ENCODE assay signal across 8 cellular contexts in the genomic region with DNA sequence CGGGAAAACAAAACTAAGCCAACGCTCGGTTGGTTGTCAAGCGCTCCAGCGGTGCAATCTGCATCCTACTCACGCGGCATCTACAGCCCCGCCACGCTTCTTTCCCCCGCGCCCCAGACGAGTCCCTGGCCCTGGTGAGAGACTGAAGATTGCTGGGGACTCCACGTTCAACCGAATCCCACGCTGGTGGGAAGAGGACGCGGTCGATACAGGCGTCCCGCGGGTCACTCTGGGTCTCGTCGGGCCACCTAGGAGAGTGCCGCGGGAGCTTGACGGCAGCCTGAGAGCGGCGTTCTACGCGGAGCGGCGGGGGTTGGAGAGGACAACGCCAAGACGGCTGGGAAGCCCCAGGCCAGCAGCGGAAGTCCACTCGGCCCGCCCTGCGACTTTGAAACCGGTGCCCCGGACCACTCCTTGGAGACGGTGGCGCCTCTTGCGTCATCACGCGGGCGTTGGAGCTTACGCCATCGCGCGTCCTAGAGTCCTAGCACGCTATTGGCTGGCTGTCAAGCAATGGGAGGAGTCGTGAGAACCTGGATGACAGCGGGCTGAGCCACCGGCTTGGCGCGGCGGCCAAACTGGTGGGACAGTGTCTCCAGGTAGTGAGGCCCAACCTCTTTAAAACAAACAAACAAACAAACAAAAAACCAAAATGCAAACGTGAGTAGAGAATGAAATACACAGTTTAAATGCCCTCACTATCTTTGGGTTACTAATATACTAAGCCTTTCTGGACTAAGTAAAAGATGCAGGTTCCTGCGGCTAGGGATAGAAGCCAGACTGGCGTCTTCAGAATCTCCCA. TPM values are rescaled to one million over a fixed set of nuclear protein-coding genes. Genes with fewer than 3 reads are reported as not detected.
DNase-seq lines count a peak whose midpoint lies in the region; ATAC-seq, FAIRE-seq and TF ChIP-seq lines count a peak whose summit lies in the region.

A gene (minus strand): TSS at position 367 of the 802 bp plus-strand sequence. CDS start 436 bp downstream, outside the sequence.

- H3K4me1 ChIP-seq in OCI-LY3 (ENCODE audit: low read length), result peaks cover 14% of the 10 kb centered on the region
- H3K4me1 ChIP-seq in endothelial cell of umbilical vein (ENCODE audit: control insufficient read depth, extremely low read depth, insufficient read depth, low read length), result peaks cover 26% of the 10 kb centered on the region

- dilution Hi-C loops in endothelial cell of umbilical vein (cut with MboI; ENCODE audit: extremely low pct_ligation_motif_present, low sequenced_read_pairs), result no loop called here

- peak within 1 kb of the TSS; percentile 90 for H3K9ac ChIP-seq in OCI-LY3 (ENCODE audit: low read length)
- peak within 1 kb of the TSS; percentile 96 for H3K9ac ChIP-seq in endothelial cell of umbilical vein (replicated peaks; ENCODE audit: extremely low read depth, insufficient read depth, low read length)

- H3K4me3 ChIP-seq in OCI-LY3 (ENCODE audit: low read length), result peak within 1 kb of the TSS; percentile 92
- H3K4me3 ChIP-seq in endothelial cell of umbilical vein (replicated peaks in 1 of 3; ENCODE audit: insufficient read depth in 1 of 3, low read depth in 1 of 3, low read length in 3 of 3), result peak within 1 kb of the TSS; percentile 86 to 97 (median 88)

- TF ChIP-seq CTCF in OCI-LY3 (IDR thresholded peaks at IDR 0.05; ENCODE audit: low read depth, low read length) (no peak), endothelial cell of umbilical vein (IDR thresholded peaks at IDR 0.05; ENCODE audit: extremely low read depth in 1 of 2, insufficient read depth in 1 of 2, low read depth in 1 of 2, low read length in 2 of 2) (no peak)

- H4K20me1 ChIP-seq in OCI-LY3 (ENCODE audit: insufficient read depth, low read length), result no peaks in the 10 kb centered on the region
- H4K20me1 ChIP-seq in endothelial cell of umbilical vein (replicated peaks; ENCODE audit: control insufficient read depth, extremely low read depth, insufficient read depth, low read length), result no peaks in the 10 kb centered on the region

- BruUV-seq in endothelial cell of umbilical vein (replicated peaks; lab: Mats Ljungman, UMichigan), result TSS peak; percentile 75

- H3K9me1 ChIP-seq in endothelial cell of umbilical vein (replicated peaks; ENCODE audit: control insufficient read depth, extremely low read depth, insufficient read depth, low read length), result no peaks in the 10 kb centered on the region

- H3K27ac ChIP-seq in OCI-LY3 (ENCODE audit: low read length), result peak within 1 kb of the TSS; percentile 73
- peak within 1 kb of the TSS; percentile 89 for H3K27ac ChIP-seq in endothelial cell of umbilical vein (ENCODE audit: insufficient read depth, low read depth, low read length)

- CTCF ChIA-PET in endothelial cell of umbilical vein (lab: Charles Lee), result interaction anchor here (0.7 to 1.4 kb wide), 5 partner anchors 10 to 713 kb away, joined by 3 to 5 read pairs (median 3); no protein-coding TSS in a partner anchor

- H2AFZ ChIP-seq in OCI-LY3 (ENCODE audit: low read depth, low read length) (peak within 1 kb of the TSS; percentile 82), endothelial cell of umbilical vein (ENCODE audit: low read depth, low read length) (peak within 1 kb of the TSS; percentile 94)

- H3K36me3 ChIP-seq in OCI-LY3 (replicated peaks; ENCODE audit: low read depth, low read length) (peaks cover 13% of the 10 kb centered on the region), endothelial cell of umbilical vein (ENCODE audit: control insufficient read depth in 2 of 2, extremely low read depth in 1 of 2, insufficient read depth in 2 of 2, low read length in 2 of 2) (no peaks in the 10 kb centered on the region)

- peak; percentile 64 for TF ChIP-seq POLR2A in endothelial cell of umbilical vein (IDR thresholded peaks at IDR 0.05; ENCODE audit: low read depth, low read length)

- intact Hi-C loops in endothelial cell of umbilical vein (cut with micrococcal nuclease), result loop anchor here (1.0 to 10.0 kb wide), 8 partner anchors 143 to 1031 kb away; a partner anchor contains a TSS

- no peaks in the 10 kb centered on the region for H3K9me3 ChIP-seq in OCI-LY3 (ENCODE audit: insufficient read depth, low read length)
- no peaks in the 10 kb centered on the region for H3K9me3 ChIP-seq in endothelial cell of umbilical vein (replicated peaks; ENCODE audit: control insufficient read depth, insufficient read depth, low read length)

- FAIRE-seq in endothelial cell of umbilical vein (lab: Jason Lieb, UNC), result peak; percentile 76

- peaks cover 46% of the 10 kb centered on the region for H3K79me2 ChIP-seq in OCI-LY3 (ENCODE audit: low read length)
- H3K79me2 ChIP-seq in endothelial cell of umbilical vein (ENCODE audit: control insufficient read depth, insufficient read depth, low read length), result peaks cover 41% of the 10 kb centered on the region

- peak within 1 kb of the TSS; percentile 90 for H3K4me2 ChIP-seq in OCI-LY3 (ENCODE audit: low read length)
- H3K4me2 ChIP-seq in endothelial cell of umbilical vein (ENCODE audit: insufficient read depth, low read length), result peak within 1 kb of the TSS; percentile 98

- peak; percentile 95 for ATAC-seq in GM21515 (IDR thresholded peaks at IDR 0.05; ENCODE audit: unreplicated experiment)

- DNase-seq in D341Med (ENCODE audit: low spot score), result peak; percentile 95
- peak; percentile 57 for DNase-seq in HuH-7 (ENCODE audit: low spot score)
- DNase-seq in activated CD8-positive, alpha-beta memory T cell treated with anti-CD3 and anti-CD28 coated beads, Interleukin-2, amount 50 U/mL, for 48 hours, result peak; percentile 97
- DNase-seq in endothelial cell of umbilical vein (ENCODE audit: low read depth, low spot score), result peak; percentile 99
- DNase-seq in midbrain (lab: John Stamatoyannopoulos, UW), result peak; percentile 97
- DNase-seq in stimulated activated CD8-positive, alpha-beta memory T cell treated with anti-CD3 and anti-CD28 coated beads, Interleukin-2, amount 100 ng/mL, for 1 hour (ENCODE audit: low read depth in 2 of 2), result peak; percentile 90 to 93

- no peaks in the 10 kb centered on the region for H3K27me3 ChIP-seq in OCI-LY3 (ENCODE audit: low read depth, low read length)
- no peaks in the 10 kb centered on the region for H3K27me3 ChIP-seq in endothelial cell of umbilical vein (ENCODE audit: control insufficient read depth in 2 of 2, insufficient read depth in 2 of 2, low read length in 2 of 2)

- POLR2A ChIA-PET in endothelial cell of umbilical vein (lab: Charles Lee), result interaction anchor here (0.6 to 0.7 kb wide), 2 partner anchors 105 to 568 kb away, joined by 3 to 6 read pairs; no protein-coding TSS in a partner anchor

TF ChIP-seq in endothelial cell of umbilical vein, 7 proteins besides CTCF, POLR2A, EP300 and RAD21:
- TF ChIP-seq, protein P1, sequence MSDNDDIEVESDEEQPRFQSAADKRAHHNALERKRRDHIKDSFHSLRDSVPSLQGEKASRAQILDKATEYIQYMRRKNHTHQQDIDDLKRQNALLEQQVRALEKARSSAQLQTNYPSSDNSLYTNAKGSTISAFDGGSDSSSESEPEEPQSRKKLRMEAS (IDR thresholded peaks at IDR 0.05; ENCODE audit: insufficient read depth, insufficient read length), result no peak
- peak; percentile 75 for TF ChIP-seq POLR2AphosphoS5 (IDR thresholded peaks at IDR 0.05; ENCODE audit: insufficient read depth, low read depth, low read length)
TF ChIP-seq in endothelial cell of umbilical vein: peak in this region for 1.

RNA-seq across cellular contexts. Expression of the gene that starts here (rescaled TPM):
- 14.0 and 16.3 TPM in 2 replicates for total RNA-seq in endothelial cell of umbilical vein
- 2.1 and 3.2 TPM in 2 replicates for polyA plus RNA-seq in endothelial cell of umbilical vein
- polyA plus RNA-seq in endothelial cell of umbilical vein (2011; cell fraction: cytosol; rRNA removed), result 3.9 and 4.0 TPM in 2 replicates
- polyA plus RNA-seq in endothelial cell of umbilical vein (2011; cell fraction: nucleus; rRNA removed), result 7.4 and 10.4 TPM in 2 replicates
- polyA plus RNA-seq in endothelial cell of umbilical vein (2012), result 6.0 and 10.0 TPM in 2 replicates
- 6.4 and 12.0 TPM in 2 replicates for polyA minus RNA-seq in endothelial cell of umbilical vein
- polyA minus RNA-seq in endothelial cell of umbilical vein (2011; cell fraction: cytosol; rRNA and poly(A)+ RNA removed), result 8.0 TPM
- 50.3 and 61.3 TPM in 2 replicates for polyA minus RNA-seq in endothelial cell of umbilical vein (2011; cell fraction: nucleus; rRNA and poly(A)+ RNA removed)

Comparison
In these comparisons a context has a peak if more than half of its experiments do, and no peak if none do; other contexts are left out.
1. Peak in every context shown above with its lines: DNase-seq, ATAC-seq, H3K4me3 ChIP-seq and H3K27ac ChIP-seq.